In the genomic region with DNA sequence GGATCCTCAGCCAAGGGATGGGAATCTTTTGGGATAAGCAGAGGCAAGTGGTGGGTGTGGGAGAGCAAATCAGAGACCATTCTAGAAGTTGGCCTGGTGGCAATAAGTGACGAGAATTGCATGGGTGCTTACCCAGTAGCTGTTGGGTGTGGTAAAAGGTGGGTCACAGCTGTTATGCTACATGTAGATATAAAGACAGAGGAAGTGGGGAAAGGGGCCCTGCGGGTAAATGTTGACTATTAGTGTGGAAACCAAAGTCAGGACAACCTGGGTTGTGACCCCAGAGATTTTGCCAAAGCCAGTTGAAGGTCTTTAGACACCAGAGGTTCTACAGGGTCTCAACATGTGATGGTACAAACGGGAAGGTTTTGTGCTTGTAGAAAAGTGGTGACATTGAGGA, we compare ENCODE assay signal across 20 cellular contexts.
"Had no signal": no experiment of that assay in that cellular context is flagged by ENCODE, and none has a peak within 500 bp of the region (broad histone marks: within the 10 kb centered on the region; RNA-seq: fewer than 3 reads in every experiment).

No MANE protein-coding gene starts in this region.

- H3K4me1 ChIP-seq: adrenal gland had no signal

- ATAC-seq: Panc1, Right ventricle myocardium inferior had no signal

- DNase-seq: activated CD4-positive, alpha-beta memory T cell treated with anti-CD3 and anti-CD28 coated beads for 36 hours; activated CD4-positive, alpha-beta T cell treated with anti-CD3 and anti-CD28 coated beads, Interleukin-2, amount 10 ng/mL, durations not matched to agents 7 days and 5 days; activated CD4-positive, CD25-positive, alpha-beta regulatory T cell; activated CD8-positive, alpha-beta memory T cell treated with anti-CD3 and anti-CD28 coated beads, Interleukin-2, amount 50 U/mL, for 4 hours; activated naive CD4-positive, alpha-beta T cell treated with anti-CD3 and anti-CD28 coated beads, Interleukin-2, amount 50 U/mL, for 16 hours; activated naive CD8-positive, alpha-beta T cell treated with anti-CD3 and anti-CD28 coated beads, Interleukin-2, amount 10 ng/mL, durations not matched to agents 7 days and 5 days; anterior cingulate cortex; cerebellar nuclear complex; MG63; MV-4-11; NCI-H1436; NCI-H1694 treated with DMSO at 0.1 percent for 48 hours; NCI-H510A treated with DMSO at 0.1 percent for 48 hours; RPMI8226; T-helper 1 cell had no signal

- H3K27me3 ChIP-seq: adrenal gland, MG63 had no signal

- H3K9me3 ChIP-seq: adrenal gland, MG63 had no signal

- H3K36me3 ChIP-seq: adrenal gland, MG63 had no signal

- H3K4me3 ChIP-seq: adrenal gland, MG63, SK-N-MC had no signal

- H3K27ac ChIP-seq: adrenal gland, SK-N-MC, VCaP had no signal
